1 cellular context compared by ENCODE assay signal in the genomic region with DNA sequence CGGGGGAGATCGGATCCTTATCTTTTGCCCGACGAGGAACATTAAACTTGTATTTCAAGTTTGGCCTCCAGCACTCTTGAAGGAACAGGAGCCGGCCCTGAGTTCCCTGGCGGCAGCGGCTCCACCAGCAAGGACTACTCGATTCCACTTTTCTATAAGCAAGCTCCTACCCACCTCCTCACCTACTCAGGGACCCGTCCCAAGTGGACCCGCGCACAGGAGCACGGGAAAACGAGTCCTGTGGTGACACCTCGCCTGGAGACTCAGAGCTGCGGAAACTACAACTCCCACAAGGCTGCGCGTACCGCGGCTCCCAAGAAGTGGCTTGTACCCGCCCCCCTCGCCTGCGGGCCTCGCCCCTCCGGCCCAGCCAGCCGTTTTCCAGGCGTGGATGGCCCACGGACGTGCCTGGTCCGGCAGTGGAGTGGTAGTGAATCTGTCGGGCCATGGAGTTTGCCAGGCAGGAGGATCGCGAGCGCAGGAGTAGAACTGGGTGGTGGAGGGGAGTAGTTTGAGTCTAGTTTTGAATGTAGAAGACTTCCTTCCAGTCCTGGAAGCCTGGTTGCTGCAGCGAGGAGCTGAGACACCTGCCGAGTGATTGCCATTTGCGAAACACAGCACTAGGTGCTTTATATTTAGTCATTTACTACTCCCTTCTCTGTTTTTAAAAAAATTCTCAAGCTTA.
TF ChIP-seq lines count a peak whose summit lies in the region.

TSS of gene ACP6 (minus strand) at position 206 of the 685 bp plus-strand sequence. CDS start 476 bp downstream, outside the sequence.

TF ChIP-seq in GM23338, 12 proteins besides CTCF, POLR2A, EP300 and RAD21 (continued from another document):
- TF ChIP-seq, protein P1, sequence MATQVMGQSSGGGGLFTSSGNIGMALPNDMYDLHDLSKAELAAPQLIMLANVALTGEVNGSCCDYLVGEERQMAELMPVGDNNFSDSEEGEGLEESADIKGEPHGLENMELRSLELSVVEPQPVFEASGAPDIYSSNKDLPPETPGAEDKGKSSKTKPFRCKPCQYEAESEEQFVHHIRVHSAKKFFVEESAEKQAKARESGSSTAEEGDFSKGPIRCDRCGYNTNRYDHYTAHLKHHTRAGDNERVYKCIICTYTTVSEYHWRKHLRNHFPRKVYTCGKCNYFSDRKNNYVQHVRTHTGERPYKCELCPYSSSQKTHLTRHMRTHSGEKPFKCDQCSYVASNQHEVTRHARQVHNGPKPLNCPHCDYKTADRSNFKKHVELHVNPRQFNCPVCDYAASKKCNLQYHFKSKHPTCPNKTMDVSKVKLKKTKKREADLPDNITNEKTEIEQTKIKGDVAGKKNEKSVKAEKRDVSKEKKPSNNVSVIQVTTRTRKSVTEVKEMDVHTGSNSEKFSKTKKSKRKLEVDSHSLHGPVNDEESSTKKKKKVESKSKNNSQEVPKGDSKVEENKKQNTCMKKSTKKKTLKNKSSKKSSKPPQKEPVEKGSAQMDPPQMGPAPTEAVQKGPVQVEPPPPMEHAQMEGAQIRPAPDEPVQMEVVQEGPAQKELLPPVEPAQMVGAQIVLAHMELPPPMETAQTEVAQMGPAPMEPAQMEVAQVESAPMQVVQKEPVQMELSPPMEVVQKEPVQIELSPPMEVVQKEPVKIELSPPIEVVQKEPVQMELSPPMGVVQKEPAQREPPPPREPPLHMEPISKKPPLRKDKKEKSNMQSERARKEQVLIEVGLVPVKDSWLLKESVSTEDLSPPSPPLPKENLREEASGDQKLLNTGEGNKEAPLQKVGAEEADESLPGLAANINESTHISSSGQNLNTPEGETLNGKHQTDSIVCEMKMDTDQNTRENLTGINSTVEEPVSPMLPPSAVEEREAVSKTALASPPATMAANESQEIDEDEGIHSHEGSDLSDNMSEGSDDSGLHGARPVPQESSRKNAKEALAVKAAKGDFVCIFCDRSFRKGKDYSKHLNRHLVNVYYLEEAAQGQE (IDR thresholded peaks at IDR 0.05; ENCODE audit: unreplicated experiment), result no peak
- TF ChIP-seq JUNB (IDR thresholded peaks at IDR 0.05; ENCODE audit: unreplicated experiment) (no peak), CREB1 (CRISPR knock-in tag; IDR thresholded peaks at IDR 0.05; ENCODE audit: low read depth) (peak; percentile 62), NANOG (IDR thresholded peaks at IDR 0.05; ENCODE audit: borderline replicate concordance) (no peak), POLR2AphosphoS5 (IDR thresholded peaks at IDR 0.05; ENCODE audit: low read depth) (peak; percentile 79), ZNF114 (CRISPR knock-in tag; IDR thresholded peaks at IDR 0.05) (no peak), EZH2 (IDR thresholded peaks at IDR 0.05; ENCODE audit: low read depth, unreplicated experiment) (no peak), EZH2phosphoT487 (IDR thresholded peaks at IDR 0.05; ENCODE audit: unreplicated experiment) (no peak), ETS1 (IDR thresholded peaks at IDR 0.05) (peak; percentile 82), ZNF331 (CRISPR knock-in tag; IDR thresholded peaks at IDR 0.05; ENCODE audit: low read depth) (no peak), STAT1 (IDR thresholded peaks at IDR 0.05; ENCODE audit: unreplicated experiment) (no peak)
